Comparison of ENCODE assay signal across 14 cellular contexts in genomic region chr1:36182734-36183133, GRCh38. TPM values are rescaled to one million over a fixed set of nuclear protein-coding genes. Genes with fewer than 3 reads are reported as not detected.
DNase-seq lines count a peak whose midpoint lies in the region; ATAC-seq, FAIRE-seq and TF ChIP-seq lines count a peak whose summit lies in the region.
"Had no signal": no experiment of that assay in that cellular context is flagged by ENCODE, and none has a peak within 500 bp of the region (broad histone marks: within the 10 kb centered on the region; RNA-seq: fewer than 3 reads in every experiment).

No MANE protein-coding gene starts in this region.

- H3K4me1 ChIP-seq in CD4-positive, CD25-positive, alpha-beta regulatory T cell (ENCODE audit: control insufficient read depth, insufficient read depth, low read length, poor library complexity, severe bottlenecking) = no peaks in the 10 kb centered on the region
- H3K4me1 ChIP-seq in adipocyte (ENCODE audit: control insufficient read depth, insufficient read depth, low read length) (peaks cover 21% of the 10 kb centered on the region), muscle layer of duodenum (ENCODE audit: control insufficient read depth in 1 of 2, insufficient read depth in 2 of 2, low read length in 2 of 2) (peaks cover 0 to 10% of the 10 kb centered on the region in 2 donors), upper lobe of right lung (peaks cover 12% of the 10 kb centered on the region)

- H3K4me3 ChIP-seq in CD4-positive, CD25-positive, alpha-beta regulatory T cell (ENCODE audit: low read depth, low read length) = no peak overlapping the region
- no peak overlapping the region for H3K4me3 ChIP-seq in adipocyte (ENCODE audit: low read length)
- H3K4me3 ChIP-seq in muscle layer of duodenum (ENCODE audit: low read depth in 1 of 2, low read length in 2 of 2) = no peak overlapping the region
- no peak overlapping the region for H3K4me3 ChIP-seq in upper lobe of right lung
- H3K4me3 ChIP-seq: testis had no signal

- peak overlapping the region in 1 of 4 donors; percentile 15 for H3K4me3 Mint-ChIP-seq in CD4-positive, CD25-positive, alpha-beta regulatory T cell

- H3K9me3 Mint-ChIP-seq in CD4-positive, CD25-positive, alpha-beta regulatory T cell = no peaks in the 10 kb centered on the region
- H3K9me3 Mint-ChIP-seq: neural crest cell had no signal

- no peak for FAIRE-seq in GM12891 (lab: Jason Lieb, UNC)
- FAIRE-seq: GM18507 had no signal

- TF ChIP-seq POLR2A in GM12891 (IDR thresholded peaks at IDR 0.05; ENCODE audit: low read depth, low read length) = no peak

- no peak overlapping the region for H3K27ac ChIP-seq in CD4-positive, CD25-positive, alpha-beta regulatory T cell (ENCODE audit: insufficient read depth, low read length, poor library complexity, severe bottlenecking)
- peak overlapping the region; percentile 66 for H3K27ac ChIP-seq in muscle layer of duodenum (ENCODE audit: low read length)
- no peak overlapping the region for H3K27ac ChIP-seq in upper lobe of right lung
- H3K27ac ChIP-seq: testis had no signal

- ATAC-seq in CD4-positive, CD25-positive, alpha-beta regulatory T cell (ENCODE audit: low read depth in 2 of 2) = no peak
- ATAC-seq in upper lobe of right lung = no peak

- H3K4me1 Mint-ChIP-seq in CD4-positive, CD25-positive, alpha-beta regulatory T cell = peaks cover 0 to 4% (median 0%) of the 10 kb centered on the region in 4 donors

- H3K27me3 ChIP-seq in CD4-positive, CD25-positive, alpha-beta regulatory T cell (ENCODE audit: control insufficient read depth, insufficient read depth, low read length) = no peaks in the 10 kb centered on the region
- H3K27me3 ChIP-seq in adipocyte (replicated peaks; ENCODE audit: control insufficient read depth, insufficient read depth, low read length) (no peaks in the 10 kb centered on the region), muscle layer of duodenum (ENCODE audit: low read depth, low read length) (no peaks in the 10 kb centered on the region), upper lobe of right lung (no peaks in the 10 kb centered on the region)
- H3K27me3 ChIP-seq: testis had no signal

- peak overlapping the region; percentile 27 for H3K9ac ChIP-seq in adipocyte (ENCODE audit: low read length)

- no peak for TF ChIP-seq CTCF in upper lobe of right lung (IDR thresholded peaks at IDR 0.05)

- peaks cover 13% of the 10 kb centered on the region for H3K36me3 Mint-ChIP-seq in CD4-positive, CD25-positive, alpha-beta regulatory T cell

- no peaks in the 10 kb centered on the region for H3K9me3 ChIP-seq in CD4-positive, CD25-positive, alpha-beta regulatory T cell (ENCODE audit: control insufficient read depth in 2 of 2, low read length in 2 of 2)
- H3K9me3 ChIP-seq in adipocyte (ENCODE audit: control insufficient read depth, low read length) (no peaks in the 10 kb centered on the region), muscle layer of duodenum (ENCODE audit: control insufficient read depth in 1 of 2, low read length in 2 of 2) (no peaks in the 10 kb centered on the region), upper lobe of right lung (no peaks in the 10 kb centered on the region)
- H3K9me3 ChIP-seq: testis had no signal

- no peaks in the 10 kb centered on the region for H3K27me3 Mint-ChIP-seq in CD4-positive, CD25-positive, alpha-beta regulatory T cell

- intact Hi-C loops in upper lobe of right lung (cut with DNase I) = no loop called here

- DNase-seq in CD4-positive, CD25-positive, alpha-beta regulatory T cell = no peak
- DNase-seq in GM12891 (ENCODE audit: insufficient read length, low spot score) (no peak), adipocyte (ENCODE audit: low read depth) (no peak), SK-N-DZ (ENCODE audit: low spot score) (no peak), upper lobe of right lung (no peak)
- DNase-seq in stimulated activated CD4-positive, alpha-beta T cell treated with anti-CD3 and anti-CD28 coated beads, Interleukin-4, amount 100 ng/mL, for 1 hour = no peak
- DNase-seq: hippocampal formation; NCI-H748 treated with DMSO at 0.1 percent for 48 hours; stimulated activated CD4-positive, alpha-beta T cell treated with anti-CD3 and anti-CD28 coated beads, Interleukin-2, amount 100 ng/mL, for 48 hours; T-helper 9 cell; testis had no signal

- peak overlapping the region; percentile 6 to 23 (median 23) for H3K27ac Mint-ChIP-seq in CD4-positive, CD25-positive, alpha-beta regulatory T cell

- H3K36me3 ChIP-seq in CD4-positive, CD25-positive, alpha-beta regulatory T cell (ENCODE audit: control insufficient read depth, insufficient read depth, low read length) = peaks cover 30% of the 10 kb centered on the region
- peaks cover 38% of the 10 kb centered on the region for H3K36me3 ChIP-seq in adipocyte (ENCODE audit: control insufficient read depth, insufficient read depth, low read length, severe bottlenecking)
- H3K36me3 ChIP-seq in muscle layer of duodenum (ENCODE audit: control insufficient read depth in 1 of 2, insufficient read depth in 2 of 2, low read length in 2 of 2) = peaks cover 18 to 40% of the 10 kb centered on the region in 2 donors
- peaks cover 38% of the 10 kb centered on the region for H3K36me3 ChIP-seq in upper lobe of right lung

TF ChIP-seq in GM12891, 5 proteins besides CTCF, POLR2A, EP300 and RAD21:
- TF ChIP-seq POLR2AphosphoS5 (IDR thresholded peaks at IDR 0.05; ENCODE audit: low read depth, low read length) (peak; percentile 46), SPI1 (IDR thresholded peaks at IDR 0.05; ENCODE audit: low read depth, low read length) (no peak)

RNA-seq across cellular contexts. Expression of gene MAP7D1, which starts 26.8 kb away (rescaled TPM):
- 178 TPM for total RNA-seq in CD4-positive, CD25-positive, alpha-beta regulatory T cell
- polyA plus RNA-seq in CD4-positive, CD25-positive, alpha-beta regulatory T cell = 10 to 100 TPM; 10.1 to 16.3 (median 13.1) TPM
- polyA plus RNA-seq in GM12891 (2012; ENCODE audit: low read depth, missing spikeins) = 37.9 TPM
- polyA plus RNA-seq in SK-N-DZ (2014; cell fraction: cytosol; rRNA removed) = 68.3 and 73.9 TPM in 2 replicates
- 67.3 and 84.8 TPM in 2 replicates for polyA plus RNA-seq in SK-N-DZ (2014; cell fraction: nucleus; rRNA removed)
- total RNA-seq in upper lobe of right lung = 114 TPM

RNA-seq across cellular contexts. Expression of gene TRAPPC3, which starts 33.4 kb away (rescaled TPM):
- total RNA-seq in CD4-positive, CD25-positive, alpha-beta regulatory T cell = 45.6 TPM
- polyA plus RNA-seq in CD4-positive, CD25-positive, alpha-beta regulatory T cell = 100 to 1,000 TPM; 112 to 137 (median 126) TPM
- polyA plus RNA-seq in GM12891 (2012; ENCODE audit: low read depth, missing spikeins) = 48.6 TPM
- polyA plus RNA-seq in SK-N-DZ (2014; cell fraction: cytosol; rRNA removed) = 83.0 and 86.0 TPM in 2 replicates
- 36.5 and 37.1 TPM in 2 replicates for polyA plus RNA-seq in SK-N-DZ (2014; cell fraction: nucleus; rRNA removed)
- total RNA-seq in upper lobe of right lung = 63.1 TPM

RNA-seq across cellular contexts. Expression of gene THRAP3, which starts 41.5 kb away (rescaled TPM):
- total RNA-seq in CD4-positive, CD25-positive, alpha-beta regulatory T cell = 84.4 TPM
- 10 to 100 TPM; 62.5 to 73.7 (median 68.2) TPM for polyA plus RNA-seq in CD4-positive, CD25-positive, alpha-beta regulatory T cell
- polyA plus RNA-seq in GM12891 (2012; ENCODE audit: low read depth, missing spikeins) = 53.4 TPM
- 48.3 and 49.2 TPM in 2 replicates for polyA plus RNA-seq in SK-N-DZ (2014; cell fraction: cytosol; rRNA removed)
- 29.2 and 33.2 TPM in 2 replicates for polyA plus RNA-seq in SK-N-DZ (2014; cell fraction: nucleus; rRNA removed)
- 88.6 TPM for total RNA-seq in upper lobe of right lung

RNA-seq across cellular contexts. Expression of gene COL8A2, which starts 57.7 kb away (rescaled TPM):
- not detected for total RNA-seq in CD4-positive, CD25-positive, alpha-beta regulatory T cell
- under 1 TPM in 1 of 4 donors, not detected in 3; 0.03 TPM for polyA plus RNA-seq in CD4-positive, CD25-positive, alpha-beta regulatory T cell
- 0.01 TPM for polyA plus RNA-seq in GM12891 (2012; ENCODE audit: low read depth, missing spikeins)
- 0.23 and 0.29 TPM in 2 replicates for polyA plus RNA-seq in SK-N-DZ (2014; cell fraction: cytosol; rRNA removed)
- polyA plus RNA-seq in SK-N-DZ (2014; cell fraction: nucleus; rRNA removed) = 0.65 and 1.1 TPM in 2 replicates
- total RNA-seq in upper lobe of right lung = 16.2 TPM
